Comparison of ENCODE assay signal across 8 cellular contexts in the genomic region with DNA sequence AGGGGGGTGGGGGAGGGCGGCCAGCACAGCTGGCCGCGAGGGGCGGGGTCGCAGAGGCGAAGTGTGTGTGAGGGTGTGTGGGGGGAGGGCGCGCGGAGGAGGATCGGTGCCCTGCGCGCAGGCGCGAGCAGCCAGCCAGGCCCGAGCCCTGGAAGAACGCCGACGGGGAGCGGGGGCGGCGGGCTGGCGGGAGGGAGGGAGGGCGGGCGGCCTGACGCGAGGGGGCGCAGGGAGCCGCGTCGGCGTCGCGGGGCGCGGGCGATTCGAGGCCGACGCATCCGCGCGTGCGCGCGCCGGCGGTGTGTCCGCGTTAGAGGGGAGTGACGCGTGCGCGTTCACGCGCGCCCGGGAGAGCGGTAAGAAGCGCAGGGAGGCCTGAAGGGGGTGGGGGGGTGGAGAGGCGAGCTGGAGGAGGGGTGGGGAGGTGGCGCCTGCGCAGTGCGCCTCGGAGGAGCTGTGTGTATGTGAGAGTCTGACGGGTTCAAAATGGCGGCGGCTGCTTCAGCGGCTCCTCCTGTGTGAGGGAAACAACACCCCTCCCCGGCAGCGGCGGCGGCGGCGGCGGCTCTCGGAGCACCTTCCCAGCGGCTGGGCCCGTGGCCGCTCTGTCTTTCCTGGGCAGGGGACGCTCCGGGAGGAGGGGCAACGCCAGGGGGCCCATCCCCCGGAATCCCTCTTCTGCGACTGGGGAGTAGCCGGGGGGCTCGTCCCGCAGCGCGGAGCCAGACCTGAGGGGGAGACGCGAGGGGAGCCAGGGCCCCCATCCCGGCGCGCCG. TPM values are rescaled to one million over a fixed set of nuclear protein-coding genes. Genes with fewer than 3 reads are reported as not detected.
A peak's percentile ranks its signal among the peaks of the same experiment; 100 is the strongest.
DNase-seq lines count a peak whose midpoint lies in the region; ATAC-seq and TF ChIP-seq lines count a peak whose summit lies in the region.

A gene (plus strand): TSS at position 463 of the 776 bp plus-strand sequence. CDS start 2,054 bp downstream, outside the sequence.

- H3K27ac ChIP-seq in mammary epithelial cell (ENCODE audit: insufficient read depth, low read depth, low read length) (peak within 1 kb of the TSS; percentile 84), iPS-20b (ENCODE audit: low read length) (peak within 1 kb of the TSS; percentile 71), skin epidermis (peak within 1 kb of the TSS; percentile 83 to 99 (median 98))

- H3K4me2 ChIP-seq in mammary epithelial cell (ENCODE audit: insufficient read depth, low read depth, low read length), result peak within 1 kb of the TSS; percentile 95

- H3K4me1 ChIP-seq in mammary epithelial cell (ENCODE audit: insufficient read depth, low read length) (peaks cover 14% of the 10 kb centered on the region), iPS-20b (ENCODE audit: insufficient read depth, low read length) (peaks cover 17% of the 10 kb centered on the region)

- peak within 1 kb of the TSS; percentile 99 for H2AFZ ChIP-seq in mammary epithelial cell (ENCODE audit: low read depth, low read length)

- no peaks in the 10 kb centered on the region for H4K20me1 ChIP-seq in mammary epithelial cell (ENCODE audit: insufficient read depth, low read length)

- H3K9ac ChIP-seq in mammary epithelial cell (ENCODE audit: insufficient read depth, low read length), result peak within 1 kb of the TSS; percentile 95
- peak within 1 kb of the TSS; percentile 95 for H3K9ac ChIP-seq in iPS-20b (ENCODE audit: low read depth, low read length)

- dilution Hi-C loops in mammary epithelial cell (cut with HindIII; ENCODE audit: low sequenced_read_pairs), result no loop called here

- H3K36me3 ChIP-seq in mammary epithelial cell (ENCODE audit: insufficient read depth, low read length) (peaks cover 2% of the 10 kb centered on the region), iPS-20b (ENCODE audit: insufficient read depth, low read depth, low read length) (peaks cover 10% of the 10 kb centered on the region)

- TF ChIP-seq CTCF in WI38 (IDR thresholded peaks at IDR 0.05; ENCODE audit: low read depth, low read length), result no peak
- TF ChIP-seq CTCF in mammary epithelial cell (conservative IDR thresholded peaks at IDR 0.05 in 1 of 2, IDR thresholded peaks at IDR 0.05 in 1 of 2; ENCODE audit: extremely low read depth in 1 of 2, insufficient read depth in 1 of 2, low read depth in 1 of 2, low read length in 2 of 2), result no peak

- in situ Hi-C loops in ACHN (cut with HindIII; ENCODE audit: low pct_ligation_motif_present, low pct_unique_long_range_greater_than_20kb, low sequenced_read_pairs) (no loop called here), mammary epithelial cell (cut with MboI; ENCODE audit: low sequenced_read_pairs in 2 of 2) (no loop called here)

- intact Hi-C loops in mammary epithelial cell (cut with micrococcal nuclease), result loop anchor here (5.0 kb wide), 1 partner anchor 48 kb away; no protein-coding TSS in a partner anchor

- H3K79me2 ChIP-seq in mammary epithelial cell (ENCODE audit: insufficient read depth, low read length), result peaks cover 49% of the 10 kb centered on the region

- DNase-seq in ACHN, result peak; percentile 96
- peak; percentile 99 for DNase-seq in NCI-H2227 (lab: John Stamatoyannopoulos, UW; ENCODE audit: unreplicated experiment)
- peak; percentile 97 for DNase-seq in mammary epithelial cell

- ATAC-seq in GM18907 (IDR thresholded peaks at IDR 0.05; ENCODE audit: unreplicated experiment), result peak; percentile 71
- ATAC-seq in HG03159 (IDR thresholded peaks at IDR 0.05; ENCODE audit: unreplicated experiment), result peak; percentile 64

- H3K4me3 ChIP-seq in WI38 (ENCODE audit: low read depth, low read length), result peak within 1 kb of the TSS; percentile 88
- peak within 1 kb of the TSS; percentile 82 to 90 (median 85) for H3K4me3 ChIP-seq in mammary epithelial cell (replicated peaks in 1 of 3; ENCODE audit: insufficient read depth in 1 of 3, low read depth in 2 of 3, low read length in 3 of 3)
- peak within 1 kb of the TSS; percentile 100 for H3K4me3 ChIP-seq in iPS-20b (ENCODE audit: low read length)
- peak within 1 kb of the TSS; percentile 56 to 94 (median 80) for H3K4me3 ChIP-seq in skin epidermis

- H3K9me3 ChIP-seq in mammary epithelial cell (replicated peaks; ENCODE audit: insufficient read depth, low read length) (no peaks in the 10 kb centered on the region), iPS-20b (ENCODE audit: insufficient read depth, low read depth, low read length) (no peaks in the 10 kb centered on the region)

- CTCF ChIA-PET in mammary epithelial cell (lab: Charles Lee; ENCODE audit: low non-redundant PET), result no interaction called here

- H3K27me3 ChIP-seq in mammary epithelial cell (ENCODE audit: insufficient read depth, low read length) (no peaks in the 10 kb centered on the region), iPS-20b (ENCODE audit: insufficient read depth, low read length) (peaks cover 12% of the 10 kb centered on the region)

- no TSS peak for BruUV-seq in mammary epithelial cell (replicated peaks; lab: Mats Ljungman, UMichigan)

- no CpG with 5 or more reads among the region's 95 CpGs for WGBS in mammary epithelial cell (ENCODE audit: low coverage, missing lambda C conversion rate)

RNA-seq across cellular contexts. Expression of the gene that starts here (rescaled TPM):
- total RNA-seq in mammary epithelial cell, result 10 to 100 TPM; 41.8 to 59.7 TPM
- 47.1 TPM for polyA plus RNA-seq in mammary epithelial cell
- polyA minus RNA-seq in mammary epithelial cell, result 106 TPM

Comparison
In these comparisons a context has a peak if more than half of its experiments do, and no peak if none do; other contexts are left out.
1. Peak in every context shown above with its lines: DNase-seq, ATAC-seq, H3K4me3 ChIP-seq and H3K27ac ChIP-seq.